ENCODE assay signal across 24 cellular contexts in genomic region chr15:67563961-67564570, GRCh38. TPM values are rescaled to one million over a fixed set of nuclear protein-coding genes. Genes with fewer than 3 reads are reported as not detected.
DNase-seq lines count a peak whose midpoint lies in the region; ATAC-seq and TF ChIP-seq lines count a peak whose summit lies in the region.
"Had no signal": no experiment of that assay in that cellular context is flagged by ENCODE, and none has a peak within 500 bp of the region (broad histone marks: within the 10 kb centered on the region; RNA-seq: fewer than 3 reads in every experiment).

No MANE protein-coding gene starts in this region.

- H4K20me1 ChIP-seq in OCI-LY7 (ENCODE audit: insufficient read depth, low read length) (no peaks in the 10 kb centered on the region; the same call in 1 of the 2 replicates), neural progenitor cell (ENCODE audit: low read depth) (no peaks in the 10 kb centered on the region)

- no peaks in the 10 kb centered on the region for H3K9me2 ChIP-seq in OCI-LY7 (ENCODE audit: insufficient read depth, low read length)

- POLR2A ChIA-PET in activated CD4-positive, alpha-beta T cell treated with anti-CD3 and anti-CD28 coated beads for 36 hours (lab: Charles Lee): no interaction called here
- POLR2A ChIA-PET in activated CD4-positive, alpha-beta T cell treated with anti-CD3 and anti-CD28 coated beads, Interleukin-2, amount 10 ng/mL, durations not matched to agents 7 days and 5 days (lab: Charles Lee): no interaction called here
- POLR2A ChIA-PET in OCI-LY7 (lab: Charles Lee) (no interaction called here), HEK293T (lab: Yijun Ruan, JAX) (no interaction called here)
- POLR2A ChIA-PET in CD8-positive, alpha-beta memory T cell (lab: Charles Lee): no interaction called here

- H3K4me2 ChIP-seq in OCI-LY7 (ENCODE audit: low read length) (peak overlapping the region; percentile 40), neural progenitor cell (peak overlapping the region; percentile 62)

- TF ChIP-seq POLR2A in tibial nerve (IDR thresholded peaks at IDR 0.05): no peak

- H2AFZ ChIP-seq in OCI-LY7 (ENCODE audit: low read length) (peak overlapping the region; percentile 1; the same call in 1 of the 2 replicates), neural progenitor cell (replicated peaks) (no peak overlapping the region)

- 52 to 54% methylated on average over 1 of the region's 1 CpG for WGBS in tibial nerve, 2 donors

- no peak for ATAC-seq in activated CD4-positive, alpha-beta T cell treated with anti-CD3 and anti-CD28 coated beads for 36 hours
- peak; percentile 1 for ATAC-seq in HG02610 (IDR thresholded peaks at IDR 0.05; ENCODE audit: unreplicated experiment)
- ATAC-seq: left colon had no signal

- intact Hi-C loops in activated CD4-positive, alpha-beta T cell treated with anti-CD3 and anti-CD28 coated beads for 36 hours (cut with DNase I, micrococcal nuclease): loop anchor here in 1 of 2 experiments (2.0 kb wide), 1 partner anchor 23 kb away; no protein-coding TSS in a partner anchor
- intact Hi-C loops in OCI-LY7 (cut with micrococcal nuclease; ENCODE audit: unreplicated experiment): no loop called here

- peak overlapping the region; percentile 13 for H3K27ac Mint-ChIP-seq in activated CD4-positive, alpha-beta T cell treated with anti-CD3 and anti-CD28 coated beads for 36 hours
- H3K27ac Mint-ChIP-seq in activated CD4-positive, alpha-beta T cell treated with anti-CD3 and anti-CD28 coated beads, Interleukin-2, amount 10 ng/mL, durations not matched to agents 7 days and 5 days: no peak overlapping the region
- H3K27ac Mint-ChIP-seq in neural progenitor cell: peak overlapping the region; percentile 2
- peak overlapping the region in 4 of 8 donors; percentile 18 to 61 (median 42) for H3K27ac Mint-ChIP-seq in CD8-positive, alpha-beta memory T cell
- H3K27ac Mint-ChIP-seq: nephron had no signal

- H3K36me3 Mint-ChIP-seq in activated CD4-positive, alpha-beta T cell treated with anti-CD3 and anti-CD28 coated beads for 36 hours (ENCODE audit: low read depth): peaks cover 17% of the 10 kb centered on the region
- peaks cover 24% of the 10 kb centered on the region for H3K36me3 Mint-ChIP-seq in activated CD4-positive, alpha-beta T cell treated with anti-CD3 and anti-CD28 coated beads, Interleukin-2, amount 10 ng/mL, durations not matched to agents 7 days and 5 days (ENCODE audit: low read depth)
- H3K36me3 Mint-ChIP-seq in neural progenitor cell: peaks cover 25% of the 10 kb centered on the region
- H3K36me3 Mint-ChIP-seq in CD8-positive, alpha-beta memory T cell: peaks cover 11 to 50% (median 15%) of the 10 kb centered on the region in 3 donors

- H3K4me3 ChIP-seq in OCI-LY7 (ENCODE audit: low read depth, low read length, poor library complexity, severe bottlenecking) (no peak overlapping the region), neural progenitor cell (no peak overlapping the region), tibial nerve (no peak overlapping the region)
- no peak overlapping the region for H3K4me3 ChIP-seq in CD8-positive, alpha-beta memory T cell (ENCODE audit: low read length)
- H3K4me3 ChIP-seq: esophagus muscularis mucosa, prostate gland, upper lobe of left lung had no signal

- H3K4me3 Mint-ChIP-seq in activated CD4-positive, alpha-beta T cell treated with anti-CD3 and anti-CD28 coated beads for 36 hours: no peak overlapping the region
- H3K4me3 Mint-ChIP-seq in activated CD4-positive, alpha-beta T cell treated with anti-CD3 and anti-CD28 coated beads, Interleukin-2, amount 10 ng/mL, durations not matched to agents 7 days and 5 days: no peak overlapping the region
- H3K4me3 Mint-ChIP-seq in neural progenitor cell: no peak overlapping the region
- no peak overlapping the region for H3K4me3 Mint-ChIP-seq in CD8-positive, alpha-beta memory T cell
- H3K4me3 Mint-ChIP-seq: central memory CD8-positive, alpha-beta T cell; nephron had no signal

- H3K79me2 ChIP-seq in OCI-LY7 (ENCODE audit: insufficient read depth, low read depth, low read length) (peaks cover 8% of the 10 kb centered on the region; the same call in 1 of the 2 replicates), neural progenitor cell (ENCODE audit: low read depth) (no peaks in the 10 kb centered on the region)

- H3K4me1 ChIP-seq in OCI-LY7 (ENCODE audit: insufficient read depth, low read length, poor library complexity, severe bottlenecking) (peaks cover 41% of the 10 kb centered on the region), neural progenitor cell (peaks cover 25% of the 10 kb centered on the region), tibial nerve (no peaks in the 10 kb centered on the region)
- no peaks in the 10 kb centered on the region for H3K4me1 ChIP-seq in CD8-positive, alpha-beta memory T cell (ENCODE audit: insufficient read depth, low read length)
- H3K4me1 ChIP-seq: BE2C, esophagus muscularis mucosa, prostate gland had no signal

- no peaks in the 10 kb centered on the region for H3K27me3 ChIP-seq in neural progenitor cell
- no peaks in the 10 kb centered on the region for H3K27me3 ChIP-seq in CD8-positive, alpha-beta memory T cell (ENCODE audit: insufficient read depth, low read length, poor library complexity, severe bottlenecking)
- no peaks in the 10 kb centered on the region for H3K27me3 ChIP-seq in tibial nerve
- H3K27me3 ChIP-seq: BE2C, esophagus muscularis mucosa, upper lobe of left lung had no signal

- DNase-seq in activated CD4-positive, alpha-beta T cell treated with anti-CD3 and anti-CD28 coated beads for 36 hours: no peak
- DNase-seq in activated CD4-positive, alpha-beta T cell treated with anti-CD3 and anti-CD28 coated beads, Interleukin-2, amount 10 ng/mL, durations not matched to agents 7 days and 5 days: no peak
- no peak for DNase-seq in OCI-LY7 (ENCODE audit: low spot score)
- DNase-seq in neural progenitor cell (ENCODE audit: low spot score): no peak
- DNase-seq in CD8-positive, alpha-beta memory T cell: no peak
- DNase-seq in tibial nerve (ENCODE audit: low spot score in 2 of 2): no peak
- no peak for DNase-seq in HEK293T (ENCODE audit: extremely low spot score)
- DNase-seq: activated naive CD4-positive, alpha-beta T cell; anterior cingulate cortex; BE2C; KG1; left colon; NCI-H1092; NCI-H2029 treated with DMSO at 0.1 percent for 48 hours; NCI-H524; small intestine; stimulated activated CD4-positive, alpha-beta T cell treated with anti-CD3 and anti-CD28 coated beads, Interleukin-4, amount 100 ng/mL, for 24 hours; SW 1271; upper lobe of left lung had no signal

- peaks cover 14% of the 10 kb centered on the region for H3F3A ChIP-seq in neural progenitor cell (ENCODE audit: low read depth)

- H3K9me3 Mint-ChIP-seq in activated CD4-positive, alpha-beta T cell treated with anti-CD3 and anti-CD28 coated beads for 36 hours (ENCODE audit: low read depth): no peaks in the 10 kb centered on the region
- H3K9me3 Mint-ChIP-seq in activated CD4-positive, alpha-beta T cell treated with anti-CD3 and anti-CD28 coated beads, Interleukin-2, amount 10 ng/mL, durations not matched to agents 7 days and 5 days: no peaks in the 10 kb centered on the region
- H3K9me3 Mint-ChIP-seq in neural progenitor cell: peaks cover 3% of the 10 kb centered on the region
- H3K9me3 Mint-ChIP-seq in CD8-positive, alpha-beta memory T cell: no peaks in the 10 kb centered on the region
- H3K9me3 Mint-ChIP-seq: central memory CD8-positive, alpha-beta T cell had no signal

- TF ChIP-seq CTCF in OCI-LY7 (conservative IDR thresholded peaks at IDR 0.05; ENCODE audit: low read length): no peak
- no peak for TF ChIP-seq CTCF in neural progenitor cell (IDR thresholded peaks at IDR 0.05)
- no peak for TF ChIP-seq CTCF in tibial nerve (IDR thresholded peaks at IDR 0.05)

- H3K27me3 Mint-ChIP-seq in activated CD4-positive, alpha-beta T cell treated with anti-CD3 and anti-CD28 coated beads for 36 hours: no peaks in the 10 kb centered on the region
- no peaks in the 10 kb centered on the region for H3K27me3 Mint-ChIP-seq in activated CD4-positive, alpha-beta T cell treated with anti-CD3 and anti-CD28 coated beads, Interleukin-2, amount 10 ng/mL, durations not matched to agents 7 days and 5 days
- no peaks in the 10 kb centered on the region for H3K27me3 Mint-ChIP-seq in neural progenitor cell (ENCODE audit: insufficient read depth, low read depth)
- no peaks in the 10 kb centered on the region for H3K27me3 Mint-ChIP-seq in CD8-positive, alpha-beta memory T cell
- H3K27me3 Mint-ChIP-seq: central memory CD8-positive, alpha-beta T cell had no signal

- no peak for TF ChIP-seq EP300 in tibial nerve (IDR thresholded peaks at IDR 0.05)

- H3K9me3 ChIP-seq in OCI-LY7 (ENCODE audit: low read length) (no peaks in the 10 kb centered on the region), neural progenitor cell (ENCODE audit: low read depth) (no peaks in the 10 kb centered on the region), tibial nerve (no peaks in the 10 kb centered on the region)
- no peaks in the 10 kb centered on the region for H3K9me3 ChIP-seq in CD8-positive, alpha-beta memory T cell (ENCODE audit: low read length)
- H3K9me3 ChIP-seq: BE2C, esophagus muscularis mucosa, prostate gland, upper lobe of left lung had no signal

- H3K36me3 ChIP-seq in OCI-LY7 (ENCODE audit: insufficient read depth, low read length) (peaks cover 43% of the 10 kb centered on the region), neural progenitor cell (no peaks in the 10 kb centered on the region), tibial nerve (peaks cover 0 to 27% (median 0%) of the 10 kb centered on the region in 3 donors)
- no peaks in the 10 kb centered on the region for H3K36me3 ChIP-seq in CD8-positive, alpha-beta memory T cell (ENCODE audit: insufficient read depth, low read length)
- H3K36me3 ChIP-seq: prostate gland, upper lobe of left lung had no signal

- no TSS peak for BruUV-seq in OCI-LY7 (replicated peaks; lab: Mats Ljungman, UMichigan)

- H3K27ac ChIP-seq in OCI-LY7 (ENCODE audit: low read depth, low read length, poor library complexity, severe bottlenecking) (no peak overlapping the region), neural progenitor cell (peak overlapping the region; percentile 66), tibial nerve (no peak overlapping the region)
- H3K27ac ChIP-seq in CD8-positive, alpha-beta memory T cell (ENCODE audit: low read depth, low read length): no peak overlapping the region
- H3K27ac ChIP-seq: esophagus muscularis mucosa, prostate gland, upper lobe of left lung had no signal

- peaks cover 20% of the 10 kb centered on the region for H3K4me1 Mint-ChIP-seq in activated CD4-positive, alpha-beta T cell treated with anti-CD3 and anti-CD28 coated beads for 36 hours
- peaks cover 15% of the 10 kb centered on the region for H3K4me1 Mint-ChIP-seq in activated CD4-positive, alpha-beta T cell treated with anti-CD3 and anti-CD28 coated beads, Interleukin-2, amount 10 ng/mL, durations not matched to agents 7 days and 5 days
- peaks cover 22% of the 10 kb centered on the region for H3K4me1 Mint-ChIP-seq in neural progenitor cell
- H3K4me1 Mint-ChIP-seq in CD8-positive, alpha-beta memory T cell: peaks cover 16 to 22% (median 22%) of the 10 kb centered on the region in 3 donors

- no peak overlapping the region for H3K9ac ChIP-seq in neural progenitor cell

- CTCF ChIA-PET in activated CD4-positive, alpha-beta T cell treated with anti-CD3 and anti-CD28 coated beads for 36 hours (lab: Charles Lee): interaction anchor here (0.8 kb wide), 1 partner anchor 130 kb away, joined by 3 read pairs; no protein-coding TSS in a partner anchor
- CTCF ChIA-PET in activated CD4-positive, alpha-beta T cell treated with anti-CD3 and anti-CD28 coated beads, Interleukin-2, amount 10 ng/mL, durations not matched to agents 7 days and 5 days (lab: Charles Lee): no interaction called here
- CTCF ChIA-PET in OCI-LY7 (lab: Charles Lee; ENCODE audit: unreplicated experiment): no interaction called here
- CTCF ChIA-PET in CD8-positive, alpha-beta memory T cell (lab: Charles Lee): no interaction called here
- CTCF ChIA-PET in HEK293T (lab: Yijun Ruan, JAX): interaction anchor here (0.6 kb wide), 1 partner anchor 701 kb away, joined by 4 read pairs; no protein-coding TSS in a partner anchor

RNA-seq across cellular contexts. Expression of gene MAP2K5, which starts 21.6 kb away (rescaled TPM):
- total RNA-seq in activated CD4-positive, alpha-beta T cell treated with anti-CD3 and anti-CD28 coated beads for 36 hours: 10 to 100 TPM; 18.0 to 26.7 TPM
- 10 to 100 TPM; 25.9 to 26.3 TPM for total RNA-seq in activated CD4-positive, alpha-beta T cell treated with anti-CD3 and anti-CD28 coated beads, Interleukin-2, amount 10 ng/mL, durations not matched to agents 7 days and 5 days
- 9.0 and 10.2 TPM in 2 replicates for total RNA-seq in OCI-LY7 (2014; rRNA removed; shearing (Covaris generic))
- 35.0 and 44.6 TPM in 2 replicates for total RNA-seq in OCI-LY7 (2022)
- total RNA-seq in neural progenitor cell (ENCODE audit: low replicate concordance): 11.1 and 17.2 TPM in 2 replicates
- 10 to 100 TPM; 20.1 to 21.4 TPM for total RNA-seq in CD8-positive, alpha-beta memory T cell
- polyA plus RNA-seq in CD8-positive, alpha-beta memory T cell: 20.0 TPM
- 10 to 100 TPM; 10.2 to 13.8 (median 11.9) TPM for total RNA-seq in tibial nerve

RNA-seq across cellular contexts. Expression of gene C15orf61, which starts 43.1 kb away (rescaled TPM):
- total RNA-seq in activated CD4-positive, alpha-beta T cell treated with anti-CD3 and anti-CD28 coated beads for 36 hours: 1 to 10 TPM; 3.4 to 5.0 TPM
- total RNA-seq in activated CD4-positive, alpha-beta T cell treated with anti-CD3 and anti-CD28 coated beads, Interleukin-2, amount 10 ng/mL, durations not matched to agents 7 days and 5 days: 1 to 10 TPM; 4.2 TPM
- total RNA-seq in OCI-LY7 (2014; rRNA removed; shearing (Covaris generic)): 13.3 and 18.3 TPM in 2 replicates
- 9.3 and 12.2 TPM in 2 replicates for total RNA-seq in OCI-LY7 (2022)
- 3.5 and 4.1 TPM in 2 replicates for total RNA-seq in neural progenitor cell (ENCODE audit: low replicate concordance)
- total RNA-seq in CD8-positive, alpha-beta memory T cell: 1 to 10 TPM; 5.1 to 5.7 TPM
- 10.5 TPM for polyA plus RNA-seq in CD8-positive, alpha-beta memory T cell
- total RNA-seq in tibial nerve: 1 to 10 TPM; 6.5 to 8.5 (median 7.3) TPM

Comparison
In these comparisons a context has a peak if more than half of its experiments do, and no peak if none do; other contexts are left out.
1. CTCF ChIA-PET loops: an anchor here in activated CD4-positive, alpha-beta T cell treated with anti-CD3 and anti-CD28 coated beads for 36 hours (0.8 kb wide) and HEK293T (0.6 kb wide); none called in activated CD4-positive, alpha-beta T cell treated with anti-CD3 and anti-CD28 coated beads, Interleukin-2, amount 10 ng/mL, durations not matched to agents 7 days and 5 days, OCI-LY7 and CD8-positive, alpha-beta memory T cell.